ENCODE assay signal across 6 cellular contexts in the genomic region with DNA sequence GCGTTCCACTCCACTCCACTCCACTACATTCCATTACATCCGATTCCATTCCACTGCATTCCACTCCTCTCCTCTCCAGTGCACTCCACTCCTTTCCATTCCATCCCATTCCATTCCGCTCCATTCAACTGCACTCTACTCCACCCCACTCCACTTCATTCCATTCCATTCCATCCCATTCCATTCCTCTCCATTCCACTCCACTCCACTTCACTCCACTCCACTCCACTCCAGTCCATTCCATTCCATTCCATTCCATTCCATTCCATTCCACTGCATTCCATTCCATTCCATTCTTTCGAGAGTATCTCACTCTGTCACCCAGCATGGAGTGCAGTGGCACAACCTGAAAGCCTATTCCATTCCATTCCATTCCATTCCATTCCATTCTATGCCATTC.
DNase-seq lines count a peak whose midpoint lies in the region; ATAC-seq and TF ChIP-seq lines count a peak whose summit lies in the region.
"Not testable (repeated sequence)": the region's sequence is repeated elsewhere in the genome, so short reads cannot be mapped to it uniquely, and the experiment has no call there.

No MANE protein-coding gene starts in this region.

- not testable (repeated sequence) for TF ChIP-seq POLR2A in IMR-90 (IDR thresholded peaks at IDR 0.05; ENCODE audit: low read depth, low read length)

- not testable (repeated sequence) for H3K4me1 ChIP-seq in IMR-90 (ENCODE audit: control insufficient read depth, insufficient read depth, low read length); right cardiac atrium (ENCODE audit: control insufficient read depth, insufficient read depth, low read length); lower lobe of right lung; subcutaneous abdominal adipose tissue (ENCODE audit: control insufficient read depth in 5 of 5, insufficient read depth in 5 of 5, low read length in 5 of 5); aorta (ENCODE audit: control insufficient read depth in 1 of 2, insufficient read depth in 2 of 2, low read length in 2 of 2)

- peaks cover 21% of the 10 kb centered on the region for H3K9me3 ChIP-seq in IMR-90 (ENCODE audit: control insufficient read depth, insufficient read depth, low read length)
- not testable (repeated sequence) for H3K9me3 ChIP-seq in right cardiac atrium (ENCODE audit: control insufficient read depth, low read length); aorta (ENCODE audit: control insufficient read depth, low read length)
- peaks cover 35% of the 10 kb centered on the region for H3K9me3 ChIP-seq in lower lobe of right lung
- peaks cover 16 to 67% (median 45%) of the 10 kb centered on the region in 5 donors for H3K9me3 ChIP-seq in subcutaneous abdominal adipose tissue (ENCODE audit: control insufficient read depth in 5 of 5, low read length in 5 of 5)

- H4K8ac ChIP-seq in IMR-90 (ENCODE audit: low read depth in 2 of 2, low read length in 2 of 2): not testable (repeated sequence)

- not testable (repeated sequence) for ATAC-seq in IMR-90 (ENCODE audit: low read depth)
- ATAC-seq in esophagus mucosa (peak; percentile 41), right cardiac atrium (peak; percentile 41 to 61), lower lobe of right lung (peak; percentile 42 to 73), aorta (ENCODE audit: low FRiP score) (peak; percentile 82)

- intact Hi-C loops in IMR-90 (cut with micrococcal nuclease); right cardiac atrium (cut with DNase I); lower lobe of right lung (cut with DNase I); aorta (cut with DNase I): not testable (repeated sequence)

- not testable (repeated sequence) for H2BK15ac ChIP-seq in IMR-90 (ENCODE audit: low read depth, low read length)

- 37% methylated on average over 4 of the region's 4 CpGs; no CpG with 5 or more reads in 1 of the 2 experiments for WGBS in IMR-90 (ENCODE audit: extremely low coverage in 2 of 2, insufficient read length in 1 of 2), 2 experiments
- 69% methylated on average over 4 of the region's 4 CpGs for WGBS in right cardiac atrium
- 68 to 72% methylated on average over 4 of the region's 4 CpGs for WGBS in aorta, 2 donors

- in situ Hi-C loops in IMR-90 (cut with MboI; ENCODE audit: low sequenced_read_pairs): loop anchor here (10.0 kb wide), 1 partner anchor 58 kb away; no protein-coding TSS in a partner anchor

- not testable (repeated sequence) for H3K4ac ChIP-seq in IMR-90 (ENCODE audit: low read depth, low read length)

- not testable (repeated sequence) for H3K4me2 ChIP-seq in IMR-90 (ENCODE audit: low read depth, low read length)

- not testable (repeated sequence) for H3K18ac ChIP-seq in IMR-90 (ENCODE audit: low read depth, low read length)

- not testable (repeated sequence) for H3K23ac ChIP-seq in IMR-90 (ENCODE audit: low read depth, low read length)

- H3K4me3 ChIP-seq in IMR-90 (ENCODE audit: insufficient read depth, low read depth, low read length); right cardiac atrium (ENCODE audit: low read length); lower lobe of right lung; aorta (ENCODE audit: low read length in 2 of 2): not testable (repeated sequence)
- H3K4me3 ChIP-seq in subcutaneous abdominal adipose tissue (ENCODE audit: low read depth in 1 of 5, low read length in 5 of 5): peak overlapping the region in 3 of 5 donors; percentile 1 to 54 (median 27)

- not testable (repeated sequence) for H2AFZ ChIP-seq in IMR-90 (replicated peaks; ENCODE audit: low read length, poor library complexity)

- H3K14ac ChIP-seq in IMR-90 (replicated peaks; ENCODE audit: low read depth, low read length): not testable (repeated sequence)

- not testable (repeated sequence) for H3K56ac ChIP-seq in IMR-90 (ENCODE audit: extremely low read depth, insufficient read depth, low read length)

- H2BK20ac ChIP-seq in IMR-90 (ENCODE audit: low read depth, low read length): not testable (repeated sequence)

- BruUV-seq in IMR-90 (replicated peaks; lab: Mats Ljungman, UMichigan): not testable (repeated sequence)

- dilution Hi-C loops in IMR-90 (cut with HindIII; ENCODE audit: low sequenced_read_pairs, unreplicated experiment): not testable (repeated sequence)

- not testable (repeated sequence) for H2AK5ac ChIP-seq in IMR-90 (ENCODE audit: low read depth, low read length)

- not testable (repeated sequence) for H3K79me1 ChIP-seq in IMR-90 (ENCODE audit: low read depth in 1 of 2, low read length in 2 of 2)

- CTCF ChIA-PET in IMR-90 (lab: Yijun Ruan, JAX): not testable (repeated sequence)

- H2AK9ac ChIP-seq in IMR-90 (replicated peaks; ENCODE audit: low read depth, low read length, poor library complexity): not testable (repeated sequence)

- H3K9ac ChIP-seq in IMR-90 (ENCODE audit: low read depth, low read length); subcutaneous abdominal adipose tissue (ENCODE audit: low read length in 5 of 5): not testable (repeated sequence)

- not testable (repeated sequence) for TF ChIP-seq RAD21 in IMR-90 (IDR thresholded peaks at IDR 0.05; ENCODE audit: low read length)

- H3K27ac ChIP-seq in IMR-90 (ENCODE audit: insufficient read depth, low read length); right cardiac atrium (ENCODE audit: low read length); lower lobe of right lung; subcutaneous abdominal adipose tissue (ENCODE audit: low read depth, low read length); aorta (ENCODE audit: low read depth in 1 of 2, low read length in 2 of 2): not testable (repeated sequence)

- not testable (repeated sequence) for H2BK120ac ChIP-seq in IMR-90 (ENCODE audit: low read depth, low read length)

- H3K36me3 ChIP-seq in IMR-90 (ENCODE audit: control insufficient read depth, insufficient read depth, low read length); lower lobe of right lung; subcutaneous abdominal adipose tissue (ENCODE audit: control insufficient read depth in 5 of 5, insufficient read depth in 5 of 5, low read length in 5 of 5); aorta (ENCODE audit: control insufficient read depth in 1 of 2, insufficient read depth in 2 of 2, low read length in 1 of 2): not testable (repeated sequence)

- H2BK5ac ChIP-seq in IMR-90 (ENCODE audit: low read depth, low read length, poor library complexity, severe bottlenecking): peak overlapping the region; percentile 39

- H4K20me1 ChIP-seq in IMR-90 (ENCODE audit: insufficient read depth, low read length): not testable (repeated sequence)

- not testable (repeated sequence) for TF ChIP-seq CTCF in IMR-90 (conservative IDR thresholded peaks at IDR 0.05; ENCODE audit: low read depth, low read length); lower lobe of right lung (IDR thresholded peaks at IDR 0.05)

- not testable (repeated sequence) for H4K91ac ChIP-seq in IMR-90 (ENCODE audit: insufficient read depth, low read depth, low read length)

- POLR2A ChIA-PET in IMR-90 (lab: Charles Lee; ENCODE audit: unreplicated experiment): not testable (repeated sequence)

- H3K27me3 ChIP-seq in IMR-90 (ENCODE audit: control insufficient read depth, insufficient read depth, low read length); right cardiac atrium (ENCODE audit: control insufficient read depth, insufficient read depth); lower lobe of right lung (ENCODE audit: low read depth); subcutaneous abdominal adipose tissue (ENCODE audit: control insufficient read depth in 5 of 5, insufficient read depth in 4 of 5, low read length in 5 of 5); aorta (ENCODE audit: control insufficient read depth in 1 of 2, insufficient read depth in 2 of 2, low read length in 1 of 2): not testable (repeated sequence)

- H3K9me1 ChIP-seq in IMR-90 (ENCODE audit: insufficient read depth, low read length): not testable (repeated sequence)

- not testable (repeated sequence) for H4K5ac ChIP-seq in IMR-90 (ENCODE audit: low read depth, low read length)

- DNase-seq in IMR-90, right cardiac atrium, lower lobe of right lung, aorta: not testable (repeated sequence)
